Comparison of ENCODE assay signal across 11 cellular contexts in genomic region chr1:236534164-236534651, GRCh38. TPM values are rescaled to one million over a fixed set of nuclear protein-coding genes. Genes with fewer than 3 reads are reported as not detected.
A peak's percentile ranks its signal among the peaks of the same experiment; 100 is the strongest.
DNase-seq lines count a peak whose midpoint lies in the region; ATAC-seq and TF ChIP-seq lines count a peak whose summit lies in the region.
"Had no signal": no experiment of that assay in that cellular context is flagged by ENCODE, and none has a peak within 500 bp of the region (broad histone marks: within the 10 kb centered on the region; RNA-seq: fewer than 3 reads in every experiment).

No MANE protein-coding gene starts in this region.

- CTCF ChIA-PET in mammary epithelial cell (lab: Charles Lee; ENCODE audit: low non-redundant PET), result interaction anchor here (0.6 kb wide), 1 partner anchor 10 kb away, joined by 7 read pairs; the partner anchor contains the start of gene LGALS8

- peaks cover 3% of the 10 kb centered on the region for H3K36me3 ChIP-seq in mammary epithelial cell (ENCODE audit: insufficient read depth, low read length)
- peaks cover 0 to 61% (median 42%) of the 10 kb centered on the region in 9 donors for H3K36me3 ChIP-seq in heart left ventricle

- no peaks in the 10 kb centered on the region for H3K27me3 Mint-ChIP-seq in T-helper 2 cell treated with Interferon-gamma antibody and Interleukin-4, amounts not matched to agents 5 μg/mL and 100 μg/mL, for 36 hours (ENCODE audit: low read depth)

- H2AFZ ChIP-seq in mammary epithelial cell (ENCODE audit: low read depth, low read length), result no peak overlapping the region

- intact Hi-C loops in mammary epithelial cell (cut with micrococcal nuclease) (loop anchor here (5.0 kb wide), 1 partner anchor 42 kb away; no protein-coding TSS in a partner anchor), heart left ventricle (cut with DNase I) (loop anchor here in 8 of 10 donors (5.0 to 10.0 kb wide), 3 partner anchors 427 to 432 kb away; no protein-coding TSS in a partner anchor)

- H3K36me3 Mint-ChIP-seq in T-helper 2 cell treated with Interferon-gamma antibody and Interleukin-4, amounts not matched to agents 5 μg/mL and 100 μg/mL, for 36 hours (ENCODE audit: low read depth), result peaks cover 54% of the 10 kb centered on the region

- WGBS in mammary epithelial cell (ENCODE audit: low coverage, missing lambda C conversion rate), result 8% methylated on average over 4 of the region's 4 CpGs
- WGBS in heart left ventricle, 4 donors, result 64 to 81% (median 67%) methylated on average over 4 of the region's 4 CpGs

- H3K9me3 ChIP-seq in mammary epithelial cell (replicated peaks; ENCODE audit: insufficient read depth, low read length), result no peaks in the 10 kb centered on the region
- no peaks in the 10 kb centered on the region for H3K9me3 ChIP-seq in heart left ventricle

- no peak overlapping the region for H3K4me3 ChIP-seq in mammary epithelial cell (replicated peaks in 1 of 3; ENCODE audit: insufficient read depth in 1 of 3, low read depth in 2 of 3, low read length in 3 of 3)
- H3K4me3 ChIP-seq in retinal pigment epithelial cell (ENCODE audit: low read length), result no peak overlapping the region
- H3K4me3 ChIP-seq in heart left ventricle, result no peak overlapping the region
- H3K4me3 ChIP-seq: skin epidermis had no signal

- in situ Hi-C loops in mammary epithelial cell (cut with MboI; ENCODE audit: low sequenced_read_pairs in 2 of 2), result loop anchor here in 1 of 2 donors (10.0 kb wide), 1 partner anchor 429 kb away; no protein-coding TSS in a partner anchor

- no peak for TF ChIP-seq CTCF in mammary epithelial cell (conservative IDR thresholded peaks at IDR 0.05 in 1 of 2, IDR thresholded peaks at IDR 0.05 in 1 of 2; ENCODE audit: extremely low read depth in 1 of 2, insufficient read depth in 1 of 2, low read depth in 1 of 2, low read length in 2 of 2)
- no peak for TF ChIP-seq CTCF in retinal pigment epithelial cell (conservative IDR thresholded peaks at IDR 0.05; ENCODE audit: low read depth, low read length)
- no peak for TF ChIP-seq CTCF in heart left ventricle (IDR thresholded peaks at IDR 0.05)

- no peak for TF ChIP-seq POLR2A in heart left ventricle (IDR thresholded peaks at IDR 0.05)

- BruUV-seq in mammary epithelial cell (replicated peaks; lab: Mats Ljungman, UMichigan), result no TSS peak

- H3K79me2 ChIP-seq in mammary epithelial cell (ENCODE audit: insufficient read depth, low read length), result peaks cover 16% of the 10 kb centered on the region

- H3K4me3 Mint-ChIP-seq in T-helper 2 cell treated with Interferon-gamma antibody and Interleukin-4, amounts not matched to agents 5 μg/mL and 100 μg/mL, for 36 hours, result peak overlapping the region; percentile 22

- no peak overlapping the region for H3K4me2 ChIP-seq in mammary epithelial cell (ENCODE audit: insufficient read depth, low read depth, low read length)

- peaks cover 31% of the 10 kb centered on the region for H3K4me1 Mint-ChIP-seq in T-helper 2 cell treated with Interferon-gamma antibody and Interleukin-4, amounts not matched to agents 5 μg/mL and 100 μg/mL, for 36 hours (ENCODE audit: low read depth)

- peak overlapping the region; percentile 76 for H3K27ac Mint-ChIP-seq in T-helper 2 cell treated with Interferon-gamma antibody and Interleukin-4, amounts not matched to agents 5 μg/mL and 100 μg/mL, for 36 hours

- no peaks in the 10 kb centered on the region for H3K9me3 Mint-ChIP-seq in T-helper 2 cell treated with Interferon-gamma antibody and Interleukin-4, amounts not matched to agents 5 μg/mL and 100 μg/mL, for 36 hours

- H3K9ac ChIP-seq in mammary epithelial cell (ENCODE audit: insufficient read depth, low read length), result peak overlapping the region; percentile 37

- dilution Hi-C loops in mammary epithelial cell (cut with HindIII; ENCODE audit: low sequenced_read_pairs), result no loop called here

- no peak overlapping the region for H3K27ac ChIP-seq in mammary epithelial cell (ENCODE audit: insufficient read depth, low read depth, low read length)
- no peak overlapping the region for H3K27ac ChIP-seq in heart left ventricle

- no peaks in the 10 kb centered on the region for H3K27me3 ChIP-seq in mammary epithelial cell (ENCODE audit: insufficient read depth, low read length)
- no peaks in the 10 kb centered on the region for H3K27me3 ChIP-seq in heart left ventricle

- H4K20me1 ChIP-seq in mammary epithelial cell (ENCODE audit: insufficient read depth, low read length), result no peaks in the 10 kb centered on the region

- DNase-seq in EH (ENCODE audit: low read depth), result peak; percentile 77
- peak; percentile 50 for DNase-seq in T-helper 2 cell treated with Interferon-gamma antibody and Interleukin-4, amounts not matched to agents 5 μg/mL and 100 μg/mL, for 36 hours (ENCODE audit: low spot score)
- peak; percentile 72 for DNase-seq in mammary epithelial cell
- peak; percentile 30 for DNase-seq in retinal pigment epithelial cell (ENCODE audit: low read depth)
- DNase-seq in NOMO-1 treated with dmso at 0.1 percent for 144 hours (lab: John Stamatoyannopoulos, UW; ENCODE audit: unreplicated experiment), result no peak
- DNase-seq in DMS153 treated with DMSO at 0.1 percent for 48 hours (lab: John Stamatoyannopoulos, UW; ENCODE audit: unreplicated experiment), result no peak
- DNase-seq in heart left ventricle, result no peak
- DNase-seq: DMS153, OCI-M1 had no signal

- ATAC-seq in heart left ventricle (no peak), HG03460 (IDR thresholded peaks at IDR 0.05; ENCODE audit: unreplicated experiment) (no peak)

- H3K4me1 ChIP-seq in mammary epithelial cell (ENCODE audit: insufficient read depth, low read length) (peaks cover 11% of the 10 kb centered on the region), heart left ventricle (peaks cover 0 to 41% (median 16%) of the 10 kb centered on the region in 12 donors)

RNA-seq across cellular contexts. Expression of gene LGALS8, which starts 10.4 kb away (rescaled TPM):
- total RNA-seq in mammary epithelial cell (10 to 100 TPM; 41.7 to 96.9 TPM), heart left ventricle (100 to 1,000 TPM in 4 of 9 donors, 10 to 100 TPM in 5; 69.3 to 114 (median 94.8) TPM)
- polyA plus RNA-seq in mammary epithelial cell (32.9 TPM), heart left ventricle (10 to 100 TPM; 45.3 to 83.2 TPM)
- 40.8 TPM for polyA minus RNA-seq in mammary epithelial cell

Comparison
In these comparisons a context has a peak if more than half of its experiments do, and no peak if none do; other contexts are left out.
1. DNase-seq: peak in EH (single experiment), T-helper 2 cell treated with Interferon-gamma antibody and Interleukin-4, amounts not matched to agents 5 μg/mL and 100 μg/mL, for 36 hours (single experiment), mammary epithelial cell (single experiment) and retinal pigment epithelial cell (single experiment); none in NOMO-1 treated with dmso at 0.1 percent for 144 hours (single experiment), DMS153 treated with DMSO at 0.1 percent for 48 hours (single experiment) and heart left ventricle (0 of 5).